8 cellular contexts compared by ENCODE assay signal in the genomic region with DNA sequence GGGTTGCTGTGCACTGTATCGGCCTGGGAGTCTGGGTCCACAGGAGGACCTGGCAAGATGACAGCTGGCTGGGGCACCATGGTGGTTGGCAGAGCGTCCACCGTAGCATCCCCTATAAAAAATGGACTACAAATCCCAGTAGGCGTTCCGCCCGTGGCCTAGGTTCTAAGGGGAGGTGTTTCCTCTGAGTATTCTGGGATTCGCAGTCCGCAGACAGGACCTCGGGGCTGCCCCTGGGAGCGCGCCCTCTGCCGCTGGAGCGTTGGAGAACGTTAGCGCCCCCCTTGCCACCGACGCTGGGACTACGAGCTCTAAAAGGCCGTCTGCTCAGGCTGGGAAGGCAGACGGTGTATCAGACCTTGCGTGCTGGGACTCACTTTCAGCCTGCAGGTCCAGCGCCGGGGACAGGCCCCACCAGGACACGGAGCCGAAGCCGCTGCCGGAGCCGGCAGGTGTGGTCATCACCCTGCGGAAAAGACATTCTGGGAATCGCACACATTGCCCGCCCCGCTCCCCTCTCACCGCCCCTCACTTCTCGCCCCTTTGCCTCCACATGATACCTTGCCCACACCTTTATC. TPM values are rescaled to one million over a fixed set of nuclear protein-coding genes. Genes with fewer than 3 reads are reported as not detected.
DNase-seq lines count a peak whose midpoint lies in the region; ATAC-seq, FAIRE-seq and TF ChIP-seq lines count a peak whose summit lies in the region.

No MANE protein-coding gene starts in this region.

- peak overlapping the region; percentile 65 for H3K4me3 ChIP-seq in AG04449 (ENCODE audit: low read depth, low read length)
- H3K4me3 ChIP-seq in K562: peak overlapping the region; percentile 54
- peak overlapping the region; percentile 40; the same call in 1 of the 2 replicates for H3K4me3 ChIP-seq in iPS DF 6.9 (ENCODE audit: low read length)
- H3K4me3 ChIP-seq in sigmoid colon: peak overlapping the region; percentile 2 to 45 (median 26)
- H3K4me3 ChIP-seq in lower leg skin (ENCODE audit: low read depth, poor library complexity, severe bottlenecking): no peak overlapping the region

- FAIRE-seq in K562 (lab: Jason Lieb, UNC): no peak

- no peak for DNase-seq in AG04449 (ENCODE audit: low read depth, low spot score)
- DNase-seq in NCI-H1048 (lab: John Stamatoyannopoulos, UW): peak; percentile 60
- peak; percentile 95 for DNase-seq in SK-MEL-5 (ENCODE audit: low read depth, low spot score)
- DNase-seq in K562 (ENCODE audit: extremely low read depth in 1 of 4, low spot score in 3 of 4): peak; percentile 47 to 90 (median 68)
- no peak for DNase-seq in iPS DF 6.9 (ENCODE audit: low read depth, low spot score)
- peak; percentile 74 for DNase-seq in sigmoid colon
- DNase-seq in lower leg skin (ENCODE audit: low spot score in 2 of 2): no peak

- peak in 1 of 2 experiments; percentile 64; a peak in 3 of 4 replicates for TF ChIP-seq RAD21 in K562 (CRISPR knock-in tag; conservative IDR thresholded peaks at IDR 0.05 in 1 of 2, IDR thresholded peaks at IDR 0.05 in 1 of 2)

- no peaks in the 10 kb centered on the region for H3K27me3 ChIP-seq in K562 (ENCODE audit: control insufficient read depth in 2 of 2, insufficient read depth in 2 of 2, low read length in 2 of 2)
- H3K27me3 ChIP-seq in iPS DF 6.9 (ENCODE audit: control insufficient read depth, insufficient read depth, low read length): no peaks in the 10 kb centered on the region; the same call in 1 of the 2 replicates
- peaks cover 45 to 97% (median 94%) of the 10 kb centered on the region in 3 donors for H3K27me3 ChIP-seq in sigmoid colon

- no peak overlapping the region for H3K27ac ChIP-seq in K562 (ENCODE audit: extremely low read depth, low read depth, low read length)
- H3K27ac ChIP-seq in iPS DF 6.9 (ENCODE audit: low read length): no peak overlapping the region
- H3K27ac ChIP-seq in sigmoid colon: peak overlapping the region in 1 of 4 donors; percentile 19

- CTCF ChIA-PET in AG04449 (lab: Yijun Ruan, JAX): interaction anchor here (0.7 to 2.3 kb wide), 14 partner anchors 8 to 338 kb away, joined by 3 to 11 read pairs (median 3); a partner anchor contains a TSS
- CTCF ChIA-PET in K562 (lab: Yijun Ruan, JAX; ENCODE audit: low intra/inter-chr PET ratio): interaction anchor here (0.9 kb wide), 1 partner anchor 25 kb away, joined by 4 read pairs; no protein-coding TSS in a partner anchor

- BruUV-seq in K562 (replicated peaks; lab: Mats Ljungman, UMichigan): no TSS peak

- peak; percentile 80 for TF ChIP-seq CTCF in AG04449 (IDR thresholded peaks at IDR 0.05; ENCODE audit: insufficient read depth, low read length, missing control alignments)
- TF ChIP-seq CTCF in K562 (IDR thresholded peaks at IDR 0.05 in 2 of 3, conservative IDR thresholded peaks at IDR 0.05 in 1 of 3; ENCODE audit: insufficient read depth in 2 of 3, low read depth in 1 of 3, low read length in 3 of 3): peak; percentile 92 to 99 (median 98)
- peak in 1 of 4 experiments; percentile 7 for TF ChIP-seq CTCF in sigmoid colon (IDR thresholded peaks at IDR 0.05)
- no peak for TF ChIP-seq CTCF in lower leg skin (IDR thresholded peaks at IDR 0.05)

- no peak for TF ChIP-seq EP300 in K562 (IDR thresholded peaks at IDR 0.05; ENCODE audit: low read length)
- no peak for TF ChIP-seq EP300 in sigmoid colon (IDR thresholded peaks at IDR 0.05)

- ATAC-seq in GM18511 (IDR thresholded peaks at IDR 0.05; ENCODE audit: unreplicated experiment) (peak; percentile 55), K562 (peak; percentile 93)

- H3K36me3 ChIP-seq in K562 (ENCODE audit: control insufficient read depth, insufficient read depth, low read length) (0 out of 3 replicates have a peak, but pooled peaks cover 3% of the 10 kb centered on the region), iPS DF 6.9 (ENCODE audit: control insufficient read depth, insufficient read depth, low read length) (no peaks in the 10 kb centered on the region), sigmoid colon (no peaks in the 10 kb centered on the region)

- no peak for TF ChIP-seq POLR2A in K562 (conservative IDR thresholded peaks at IDR 0.05)
- TF ChIP-seq POLR2A in sigmoid colon (IDR thresholded peaks at IDR 0.05): no peak
- TF ChIP-seq POLR2A in lower leg skin (IDR thresholded peaks at IDR 0.05): no peak

- peak overlapping the region in 1 of 2 experiments; percentile 89; a peak in 2 of 4 replicates for H3K9ac ChIP-seq in K562 (ENCODE audit: insufficient read depth in 1 of 2, low read depth in 2 of 2, low read length in 2 of 2)

- H3K4me2 ChIP-seq in K562 (ENCODE audit: insufficient read depth, low read length): peak overlapping the region; percentile 81

- H4K20me1 ChIP-seq in K562 (replicated peaks; ENCODE audit: control insufficient read depth, insufficient read depth, low read length): peaks cover 3% of the 10 kb centered on the region

- POLR2A ChIA-PET in AG04449 (lab: Yijun Ruan, JAX): interaction anchor here (1.5 kb wide), 1 partner anchor 221 kb away, joined by 4 read pairs; no protein-coding TSS in a partner anchor
- POLR2A ChIA-PET in K562 (lab: Yijun Ruan, JAX): interaction anchor here (0.6 to 1.9 kb wide), 6 partner anchors 9 to 242 kb away, joined by 3 to 7 read pairs (median 4); a partner anchor contains a TSS

- H3K4me1 ChIP-seq in K562 (replicated peaks in 1 of 2; ENCODE audit: control insufficient read depth in 2 of 2, insufficient read depth in 2 of 2, low read length in 2 of 2) (peaks cover 0 to 34% of the 10 kb centered on the region in 2 experiments; a peak in 3 of 5 replicates), iPS DF 6.9 (ENCODE audit: control insufficient read depth, insufficient read depth, low read length) (peaks cover 1% of the 10 kb centered on the region; the same call in 1 of the 2 replicates), sigmoid colon (peaks cover 0 to 14% (median 9%) of the 10 kb centered on the region in 4 donors)

- intact Hi-C loops in K562 (cut with micrococcal nuclease): no loop called here
- intact Hi-C loops in sigmoid colon (cut with DNase I): no loop called here
- intact Hi-C loops in lower leg skin (cut with DNase I; ENCODE audit: low total_unique reads): no loop called here

- WGBS in K562 (ENCODE audit: insufficient coverage, low coverage, missing lambda C conversion rate): 2% methylated on average over 34 of the region's 34 CpGs
- WGBS in iPS DF 6.9 (ENCODE audit: insufficient coverage, insufficient read length): no CpG with 5 or more reads among the region's 34 CpGs
- 2% methylated on average over 34 of the region's 34 CpGs for WGBS in sigmoid colon, 2 donors
- 4% methylated on average over 19 to 34 of the region's 34 CpGs for WGBS in lower leg skin, 2 donors

- H3K79me2 ChIP-seq in K562 (ENCODE audit: control insufficient read depth, insufficient read depth, low read length): no peaks in the 10 kb centered on the region

- H3K9me3 ChIP-seq in K562 (replicated peaks; ENCODE audit: control insufficient read depth, insufficient read depth, low read depth, low read length) (no peaks in the 10 kb centered on the region), iPS DF 6.9 (ENCODE audit: control insufficient read depth, insufficient read depth, low read length) (no peaks in the 10 kb centered on the region), sigmoid colon (no peaks in the 10 kb centered on the region)

- H2AFZ ChIP-seq in K562 (ENCODE audit: low read depth, low read length): peak overlapping the region; percentile 83

- no peaks in the 10 kb centered on the region for H3K9me1 ChIP-seq in K562 (ENCODE audit: control insufficient read depth, insufficient read depth, low read length)

- in situ Hi-C loops in SK-MEL-5 (cut with HindIII; ENCODE audit: low pct_unique_long_range_greater_than_20kb, low sequenced_read_pairs) (no loop called here), K562 (cut with MboI) (loop anchor here (25.0 kb wide), 1 partner anchor 971 kb away; a partner anchor contains a TSS)

RNA-seq across cellular contexts. Expression of a gene that starts 0.4 kb away (rescaled TPM):
- total RNA-seq in SK-MEL-5 (2014; rRNA removed; shearing (Covaris generic)): 2.8 and 3.2 TPM in 2 replicates
- 4.7 and 7.6 TPM in 2 replicates for polyA plus RNA-seq in SK-MEL-5 (2015; cell fraction: cytosol; rRNA removed)
- 13.5 and 25.9 TPM in 2 replicates for polyA plus RNA-seq in SK-MEL-5 (2015; cell fraction: nucleus; rRNA removed)
- total RNA-seq in K562 (2011; cell fraction: chromatin; rRNA removed; ENCODE audit: low replicate concordance): 9.1 and 32.2 TPM in 2 replicates
- 17.6 and 19.3 TPM in 2 replicates for total RNA-seq in K562 (2011; cell fraction: nucleolus; rRNA removed)
- 17.8 and 22.7 TPM in 2 replicates for total RNA-seq in K562 (2011; cell fraction: nucleoplasm; rRNA removed)
- total RNA-seq in K562 (2014; rRNA removed) (49.8 and 66.8 TPM in 2 replicates), K562 (2014; rRNA removed; fragmentation: Illumina TruSeq; extraction: Trizol) (19.7 and 21.6 TPM in 2 replicates), K562 (2015; rRNA removed; fragmentation: Illumina TruSeq; extraction: Trizol) (27.6 and 28.5 TPM in 2 replicates), K562 (2021) (43.0 and 44.3 TPM in 2 replicates), sigmoid colon (not detected), lower leg skin (10 to 100 TPM in 1 of 4 donors, 1 to 10 TPM in 1, under 1 TPM in 2; 0.71 to 10.3 (median 0.99) TPM)
- polyA plus RNA-seq in K562 (2011; rRNA removed) (29.3 and 46.8 TPM in 2 replicates), K562 (2014; fragmentation: Illumina TruSeq; extraction: Trizol) (61.5 and 67.6 TPM in 2 replicates), K562 (2014; fragmentation: Nextera tagmentation; extraction: Ambion mirVana) (10 to 100 TPM; 29.7 to 54.4 TPM), K562 (2014; rRNA removed) (50.2 and 65.0 TPM in 2 replicates), sigmoid colon (1 to 10 TPM in 1 of 3 donors, not detected in 2; 1.1 TPM)
- 84.8 and 128 TPM in 2 replicates for polyA plus RNA-seq in K562 (2011; cell fraction: cytosol; rRNA removed)
- 48.2 and 66.5 TPM in 2 replicates for polyA plus RNA-seq in K562 (2011; cell fraction: nucleus; rRNA removed)
- polyA plus RNA-seq in K562 (2012): 41.3 and 45.3 TPM in 2 replicates
- 7.2 and 9.1 TPM in 2 replicates for polyA minus RNA-seq in K562 (2011; rRNA and poly(A)+ RNA removed)
- polyA minus RNA-seq in K562 (2011; cell fraction: cytosol; rRNA and poly(A)+ RNA removed): 18.7 and 19.0 TPM in 2 replicates
- 7.1 and 10.8 TPM in 2 replicates for polyA minus RNA-seq in K562 (2011; cell fraction: nucleus; rRNA and poly(A)+ RNA removed)

RNA-seq across cellular contexts. Expression of a gene that starts 8.5 kb away (rescaled TPM):
- 1.6 and 2.3 TPM in 2 replicates for total RNA-seq in SK-MEL-5 (2014; rRNA removed; shearing (Covaris generic))
- 1.6 and 5.0 TPM in 2 replicates for polyA plus RNA-seq in SK-MEL-5 (2015; cell fraction: cytosol; rRNA removed)
- polyA plus RNA-seq in SK-MEL-5 (2015; cell fraction: nucleus; rRNA removed): 1.9 TPM in 1 of 2 replicates, not detected in the other
- total RNA-seq in K562 (2011; cell fraction: chromatin; rRNA removed; ENCODE audit: low replicate concordance): 25.9 and 44.0 TPM in 2 replicates
- 23.2 and 24.3 TPM in 2 replicates for total RNA-seq in K562 (2011; cell fraction: nucleolus; rRNA removed)
- 27.0 and 36.9 TPM in 2 replicates for total RNA-seq in K562 (2011; cell fraction: nucleoplasm; rRNA removed)
- total RNA-seq in K562 (2014; rRNA removed) (107 and 125 TPM in 2 replicates), K562 (2014; rRNA removed; fragmentation: Illumina TruSeq; extraction: Trizol) (22.0 and 26.5 TPM in 2 replicates), K562 (2015; rRNA removed; fragmentation: Illumina TruSeq; extraction: Trizol) (74.2 and 76.5 TPM in 2 replicates), K562 (2021) (53.7 and 63.3 TPM in 2 replicates), sigmoid colon (not detected), lower leg skin (1 to 10 TPM in 2 of 4 donors, not detected in 2; 1.4 to 2.8 TPM)
- polyA plus RNA-seq in K562 (2011; rRNA removed) (28.1 and 33.8 TPM in 2 replicates), K562 (2014; fragmentation: Illumina TruSeq; extraction: Trizol) (42.0 and 55.7 TPM in 2 replicates), K562 (2014; fragmentation: Nextera tagmentation; extraction: Ambion mirVana) (10 to 100 TPM in 1 of 2 experiments, 1 to 10 TPM in 1; 4.7 to 17.2 TPM), K562 (2014; rRNA removed) (143 and 158 TPM in 2 replicates), sigmoid colon (10 to 100 TPM in 1 of 3 donors, 1 to 10 TPM in 2; 3.6 to 45.5 (median 3.6) TPM)
- 41.8 and 52.3 TPM in 2 replicates for polyA plus RNA-seq in K562 (2011; cell fraction: cytosol; rRNA removed)
- 61.1 and 64.7 TPM in 2 replicates for polyA plus RNA-seq in K562 (2011; cell fraction: nucleus; rRNA removed)
- 58.4 and 68.8 TPM in 2 replicates for polyA plus RNA-seq in K562 (2012)
- polyA minus RNA-seq in K562 (2011; rRNA and poly(A)+ RNA removed): 6.4 and 7.0 TPM in 2 replicates
- 7.1 and 13.3 TPM in 2 replicates for polyA minus RNA-seq in K562 (2011; cell fraction: cytosol; rRNA and poly(A)+ RNA removed)
- 10.6 and 16.3 TPM in 2 replicates for polyA minus RNA-seq in K562 (2011; cell fraction: nucleus; rRNA and poly(A)+ RNA removed)

RNA-seq across cellular contexts. Expression of a gene that starts 14.0 kb away (rescaled TPM):
- total RNA-seq in SK-MEL-5 (2014; rRNA removed; shearing (Covaris generic)): 0.37 and 1.1 TPM in 2 replicates
- polyA plus RNA-seq in SK-MEL-5 (2015; cell fraction: cytosol; rRNA removed): 1.7 and 3.8 TPM in 2 replicates
- polyA plus RNA-seq in SK-MEL-5 (2015; cell fraction: nucleus; rRNA removed): 0.73 and 1.6 TPM in 2 replicates
- total RNA-seq in K562 (2011; cell fraction: chromatin; rRNA removed; ENCODE audit: low replicate concordance): 8.2 and 12.8 TPM in 2 replicates
- 5.1 and 5.5 TPM in 2 replicates for total RNA-seq in K562 (2011; cell fraction: nucleolus; rRNA removed)
- total RNA-seq in K562 (2011; cell fraction: nucleoplasm; rRNA removed): 8.5 and 9.7 TPM in 2 replicates
- total RNA-seq in K562 (2014; rRNA removed) (9.9 and 15.7 TPM in 2 replicates), K562 (2014; rRNA removed; fragmentation: Illumina TruSeq; extraction: Trizol) (8.8 and 9.8 TPM in 2 replicates), K562 (2015; rRNA removed; fragmentation: Illumina TruSeq; extraction: Trizol) (6.6 and 7.2 TPM in 2 replicates), K562 (2021) (19.9 and 20.9 TPM in 2 replicates), sigmoid colon (1 to 10 TPM in 3 of 4 donors, under 1 TPM in 1; 0.99 to 7.8 (median 2.4) TPM), lower leg skin (under 1 TPM in 3 of 4 donors, not detected in 1; 0.10 to 0.65 (median 0.26) TPM)
- polyA plus RNA-seq in K562 (2011; rRNA removed) (3.9 and 5.0 TPM in 2 replicates), K562 (2014; fragmentation: Illumina TruSeq; extraction: Trizol) (18.0 and 19.4 TPM in 2 replicates), K562 (2014; fragmentation: Nextera tagmentation; extraction: Ambion mirVana) (1 to 10 TPM; 1.3 to 2.1 TPM), K562 (2014; rRNA removed) (14.2 and 15.2 TPM in 2 replicates), sigmoid colon (1 to 10 TPM in 2 of 3 donors, under 1 TPM in 1; 0.69 to 9.6 (median 1.6) TPM)
- polyA plus RNA-seq in K562 (2011; cell fraction: cytosol; rRNA removed): 4.3 and 6.8 TPM in 2 replicates
- polyA plus RNA-seq in K562 (2011; cell fraction: nucleus; rRNA removed): 5.3 and 5.7 TPM in 2 replicates
- polyA plus RNA-seq in K562 (2012): 15.2 and 38.7 TPM in 2 replicates
- 2.4 and 5.1 TPM in 2 replicates for polyA minus RNA-seq in K562 (2011; rRNA and poly(A)+ RNA removed)
- polyA minus RNA-seq in K562 (2011; cell fraction: cytosol; rRNA and poly(A)+ RNA removed): 8.4 and 13.2 TPM in 2 replicates
- 3.1 and 3.4 TPM in 2 replicates for polyA minus RNA-seq in K562 (2011; cell fraction: nucleus; rRNA and poly(A)+ RNA removed)

RNA-seq across cellular contexts. Expression of a gene that starts 17.0 kb away (rescaled TPM):
- 53.1 and 53.4 TPM in 2 replicates for total RNA-seq in SK-MEL-5 (2014; rRNA removed; shearing (Covaris generic))
- polyA plus RNA-seq in SK-MEL-5 (2015; cell fraction: cytosol; rRNA removed): 22.3 and 28.6 TPM in 2 replicates
- 8.2 and 10.2 TPM in 2 replicates for polyA plus RNA-seq in SK-MEL-5 (2015; cell fraction: nucleus; rRNA removed)
- 33.1 and 49.0 TPM in 2 replicates for total RNA-seq in K562 (2011; cell fraction: chromatin; rRNA removed; ENCODE audit: low replicate concordance)
- total RNA-seq in K562 (2011; cell fraction: nucleolus; rRNA removed): 39.5 and 44.5 TPM in 2 replicates
- 49.1 and 49.5 TPM in 2 replicates for total RNA-seq in K562 (2011; cell fraction: nucleoplasm; rRNA removed)
- total RNA-seq in K562 (2014; rRNA removed) (366 and 390 TPM in 2 replicates), K562 (2014; rRNA removed; fragmentation: Illumina TruSeq; extraction: Trizol) (114 and 159 TPM in 2 replicates), K562 (2015; rRNA removed; fragmentation: Illumina TruSeq; extraction: Trizol) (244 and 252 TPM in 2 replicates), K562 (2021) (207 and 227 TPM in 2 replicates), sigmoid colon (1 to 10 TPM in 1 of 4 donors, not detected in 3; 2.2 TPM), lower leg skin (10 to 100 TPM; 24.0 to 56.1 (median 42.6) TPM)
- polyA plus RNA-seq in K562 (2011; rRNA removed) (177 and 189 TPM in 2 replicates), K562 (2014; fragmentation: Illumina TruSeq; extraction: Trizol) (224 and 227 TPM in 2 replicates), K562 (2014; fragmentation: Nextera tagmentation; extraction: Ambion mirVana) (10 to 100 TPM; 31.8 to 43.6 TPM), K562 (2014; rRNA removed) (324 and 325 TPM in 2 replicates), sigmoid colon (10 to 100 TPM in 1 of 3 donors, 1 to 10 TPM in 2; 1.4 to 17.4 (median 2.3) TPM)
- 173 and 189 TPM in 2 replicates for polyA plus RNA-seq in K562 (2011; cell fraction: cytosol; rRNA removed)
- 99.4 and 117 TPM in 2 replicates for polyA plus RNA-seq in K562 (2011; cell fraction: nucleus; rRNA removed)
- 276 and 308 TPM in 2 replicates for polyA plus RNA-seq in K562 (2012)
- polyA minus RNA-seq in K562 (2011; rRNA and poly(A)+ RNA removed): 86.4 and 93.6 TPM in 2 replicates
- polyA minus RNA-seq in K562 (2011; cell fraction: cytosol; rRNA and poly(A)+ RNA removed): 45.8 and 53.1 TPM in 2 replicates
- 24.5 and 35.7 TPM in 2 replicates for polyA minus RNA-seq in K562 (2011; cell fraction: nucleus; rRNA and poly(A)+ RNA removed)

RNA-seq across cellular contexts. Expression of a gene that starts 43.3 kb away (rescaled TPM):
- 29.8 and 38.1 TPM in 2 replicates for total RNA-seq in SK-MEL-5 (2014; rRNA removed; shearing (Covaris generic))
- 20.0 and 25.1 TPM in 2 replicates for polyA plus RNA-seq in SK-MEL-5 (2015; cell fraction: cytosol; rRNA removed)
- 35.2 and 39.0 TPM in 2 replicates for polyA plus RNA-seq in SK-MEL-5 (2015; cell fraction: nucleus; rRNA removed)
- 57.9 and 171 TPM in 2 replicates for total RNA-seq in K562 (2011; cell fraction: chromatin; rRNA removed; ENCODE audit: low replicate concordance)
- total RNA-seq in K562 (2011; cell fraction: nucleolus; rRNA removed): 67.1 and 78.4 TPM in 2 replicates
- 53.0 and 59.6 TPM in 2 replicates for total RNA-seq in K562 (2011; cell fraction: nucleoplasm; rRNA removed)
- 24.0 and 36.5 TPM in 2 replicates for total RNA-seq in K562 (2014; rRNA removed)
- 14.7 and 17.6 TPM in 2 replicates for total RNA-seq in K562 (2014; rRNA removed; fragmentation: Illumina TruSeq; extraction: Trizol)
- 18.6 and 19.0 TPM in 2 replicates for total RNA-seq in K562 (2015; rRNA removed; fragmentation: Illumina TruSeq; extraction: Trizol)
- 25.5 and 26.4 TPM in 2 replicates for total RNA-seq in K562 (2021)
- 33.6 and 34.3 TPM in 2 replicates for polyA plus RNA-seq in K562 (2011; rRNA removed)
- 31.6 and 38.9 TPM in 2 replicates for polyA plus RNA-seq in K562 (2011; cell fraction: cytosol; rRNA removed)
- polyA plus RNA-seq in K562 (2011; cell fraction: nucleus; rRNA removed): 66.1 and 111 TPM in 2 replicates
- 19.2 and 61.5 TPM in 2 replicates for polyA plus RNA-seq in K562 (2012)
- polyA plus RNA-seq in K562 (2014; fragmentation: Illumina TruSeq; extraction: Trizol): 31.2 and 33.2 TPM in 2 replicates
- 1 to 10 TPM in 1 of 2 experiments, under 1 TPM in 1; 0.87 to 2.9 TPM for polyA plus RNA-seq in K562 (2014; fragmentation: Nextera tagmentation; extraction: Ambion mirVana)
- 22.7 and 22.8 TPM in 2 replicates for polyA plus RNA-seq in K562 (2014; rRNA removed)
- 34.7 and 44.2 TPM in 2 replicates for polyA minus RNA-seq in K562 (2011; rRNA and poly(A)+ RNA removed)
- polyA minus RNA-seq in K562 (2011; cell fraction: cytosol; rRNA and poly(A)+ RNA removed): 15.8 and 20.3 TPM in 2 replicates
- polyA minus RNA-seq in K562 (2011; cell fraction: nucleus; rRNA and poly(A)+ RNA removed): 46.6 and 47.5 TPM in 2 replicates
- 1 to 10 TPM in 3 of 4 donors, under 1 TPM in 1; 0.95 to 4.3 (median 2.0) TPM for total RNA-seq in sigmoid colon
- polyA plus RNA-seq in sigmoid colon: 10 to 100 TPM; 31.2 to 61.3 (median 33.3) TPM
- 1 to 10 TPM in 1 of 4 donors, under 1 TPM in 3; 0.22 to 1.3 (median 0.52) TPM for total RNA-seq in lower leg skin

Comparison
In these comparisons a context has a peak if more than half of its experiments do, and no peak if none do; other contexts are left out.
1. DNase-seq: peak in NCI-H1048 (single experiment), SK-MEL-5 (single experiment), K562 (4 of 4) and sigmoid colon (single experiment); none in AG04449 (single experiment), iPS DF 6.9 (single experiment) and lower leg skin (0 of 2).
2. CTCF ChIP-seq: peak in AG04449 (single experiment) and K562 (3 of 3); none in lower leg skin (0 of 3).